ENCODE assay signal across 8 cellular contexts in the genomic region with DNA sequence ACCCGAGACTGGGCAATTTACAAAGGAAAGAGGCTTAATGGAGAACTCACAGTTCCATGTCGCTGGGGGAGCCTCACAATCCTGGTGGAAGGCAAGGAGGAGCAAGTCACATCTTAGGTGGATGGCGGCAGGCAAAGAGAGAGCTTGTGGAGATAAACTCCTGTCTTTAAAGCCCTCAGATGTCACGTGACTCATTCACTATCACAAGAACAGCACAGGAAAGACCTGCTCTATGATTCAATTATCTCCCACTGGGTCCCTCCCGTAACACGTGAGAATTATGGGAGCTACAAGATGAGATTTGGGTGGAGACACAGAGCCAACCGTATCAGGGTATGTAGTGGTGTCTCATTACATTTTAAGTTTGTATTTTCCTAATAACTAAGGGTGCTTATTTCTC. TPM values are rescaled to one million over a fixed set of nuclear protein-coding genes. Genes with fewer than 3 reads are reported as not detected.
"Had no signal": no experiment of that assay in that cellular context is flagged by ENCODE, and none has a peak within 500 bp of the region (broad histone marks: within the 10 kb centered on the region; RNA-seq: fewer than 3 reads in every experiment).

No MANE protein-coding gene starts in this region.

RNA-seq across cellular contexts. Expression of gene GLIS1, which starts 21.5 kb away (rescaled TPM):
- total RNA-seq: activated naive CD4-positive, alpha-beta T cell treated with anti-CD3 and anti-CD28 coated beads for 36 hours; activated naive CD4-positive, alpha-beta T cell treated with anti-CD3 and anti-CD28 coated beads, Interleukin-2, amount 50 U/mL, for 72 hours; activated naive CD8-positive, alpha-beta T cell treated with anti-CD3 and anti-CD28 coated beads, Interleukin-2, amount 10 ng/mL, durations not matched to agents 7 days and 5 days; activated T-cell treated with anti-CD3 and anti-CD28 coated beads, Interleukin-2, amount 50 U/mL, for 4 hours; activated T-cell treated with anti-CD3 and anti-CD28 coated beads, Interleukin-2, amount 50 U/mL, for 72 hours; activated T-helper 17 cell treated with anti-CD3 and anti-CD28 coated beads, Interleukin-2, amount 50 U/mL, for 72 hours; activated T-helper 2 cell treated with anti-CD3 and anti-CD28 coated beads, Interferon-gamma antibody, Interleukin-2, Interleukin-4, amounts not matched to agents 10 μg/mL and 5 μg/mL and 100 μg/mL, durations not matched to agents 14 hours and 24 hours and 36 hours; ascending aorta had no signal
